ENCODE assay signal across 8 cellular contexts in genomic region chr4:8580321-8581093, GRCh38. TPM values are rescaled to one million over a fixed set of nuclear protein-coding genes. Genes with fewer than 3 reads are reported as not detected.
A peak's percentile ranks its signal among the peaks of the same experiment; 100 is the strongest.
DNase-seq lines count a peak whose midpoint lies in the region; ATAC-seq and TF ChIP-seq lines count a peak whose summit lies in the region.

TSS of gene GPR78 (plus strand) at chr4:8580392. CDS start at chr4:8580983, 591 bp downstream.

- no peaks in the 10 kb centered on the region for H3K9me3 ChIP-seq in psoas muscle

- peak; percentile 31 for DNase-seq in HK-2 (ENCODE audit: unreplicated experiment)
- peak; percentile 58 for DNase-seq in activated CD4-positive, alpha-beta T cell treated with anti-CD3 and anti-CD28 coated beads, Interleukin-2, amount 10 ng/mL, durations not matched to agents 7 days and 5 days
- peak; percentile 24 for DNase-seq in glomerular visceral epithelial cell (ENCODE audit: extremely low spot score)
- peak; percentile 60 to 70 for DNase-seq in psoas muscle
- DNase-seq in NCI-H1417 (lab: John Stamatoyannopoulos, UW) = no peak
- no peak for DNase-seq in NCI-H2029 treated with DMSO at 0.1 percent for 48 hours (lab: John Stamatoyannopoulos, UW)

- intact Hi-C loops in psoas muscle (cut with DNase I) = no loop called here

- H3K36me3 Mint-ChIP-seq in activated CD4-positive, alpha-beta T cell treated with anti-CD3 and anti-CD28 coated beads, Interleukin-2, amount 10 ng/mL, durations not matched to agents 7 days and 5 days (ENCODE audit: low read depth) = no peaks in the 10 kb centered on the region

- H3K4me3 Mint-ChIP-seq in activated CD4-positive, alpha-beta T cell treated with anti-CD3 and anti-CD28 coated beads, Interleukin-2, amount 10 ng/mL, durations not matched to agents 7 days and 5 days = no peak within 1 kb of the TSS

- H3K27ac Mint-ChIP-seq in activated CD4-positive, alpha-beta T cell treated with anti-CD3 and anti-CD28 coated beads, Interleukin-2, amount 10 ng/mL, durations not matched to agents 7 days and 5 days = no peak within 1 kb of the TSS

- WGBS in psoas muscle, 3 donors = 2 to 4% (median 2%) methylated on average over 57 to 63 of the region's 63 CpGs

- ATAC-seq in psoas muscle (peak; percentile 56 to 87 (median 64)), GM19023 (IDR thresholded peaks at IDR 0.05; ENCODE audit: unreplicated experiment) (no peak), GM21423 (IDR thresholded peaks at IDR 0.05; ENCODE audit: unreplicated experiment) (no peak)

- no peaks in the 10 kb centered on the region for H3K9me3 Mint-ChIP-seq in activated CD4-positive, alpha-beta T cell treated with anti-CD3 and anti-CD28 coated beads, Interleukin-2, amount 10 ng/mL, durations not matched to agents 7 days and 5 days

- no peak within 1 kb of the TSS for H3K4me3 ChIP-seq in psoas muscle

- no peaks in the 10 kb centered on the region for H3K4me1 ChIP-seq in psoas muscle

- no peak for TF ChIP-seq CTCF in psoas muscle (IDR thresholded peaks at IDR 0.05)

- POLR2A ChIA-PET in activated CD4-positive, alpha-beta T cell treated with anti-CD3 and anti-CD28 coated beads, Interleukin-2, amount 10 ng/mL, durations not matched to agents 7 days and 5 days (lab: Charles Lee) = no interaction called here

- H3K27me3 Mint-ChIP-seq in activated CD4-positive, alpha-beta T cell treated with anti-CD3 and anti-CD28 coated beads, Interleukin-2, amount 10 ng/mL, durations not matched to agents 7 days and 5 days = no peaks in the 10 kb centered on the region

- H3K27ac ChIP-seq in psoas muscle = no peak within 1 kb of the TSS

- CTCF ChIA-PET in activated CD4-positive, alpha-beta T cell treated with anti-CD3 and anti-CD28 coated beads, Interleukin-2, amount 10 ng/mL, durations not matched to agents 7 days and 5 days (lab: Charles Lee) = no interaction called here

- no peaks in the 10 kb centered on the region for H3K36me3 ChIP-seq in psoas muscle (ENCODE audit: insufficient read depth in 1 of 2, low read depth in 1 of 2)

- H3K4me1 Mint-ChIP-seq in activated CD4-positive, alpha-beta T cell treated with anti-CD3 and anti-CD28 coated beads, Interleukin-2, amount 10 ng/mL, durations not matched to agents 7 days and 5 days = no peaks in the 10 kb centered on the region

- peaks cover 0 to 71% (median 10%) of the 10 kb centered on the region in 3 donors for H3K27me3 ChIP-seq in psoas muscle (ENCODE audit: insufficient read depth in 3 of 3, low read length in 2 of 3)

RNA-seq across cellular contexts. Expression of gene GPR78, which starts in this region (rescaled TPM):
- not detected for total RNA-seq in activated CD4-positive, alpha-beta T cell treated with anti-CD3 and anti-CD28 coated beads, Interleukin-2, amount 10 ng/mL, durations not matched to agents 7 days and 5 days
- total RNA-seq in psoas muscle = not detected
- not detected for polyA plus RNA-seq in psoas muscle

Comparison
In these comparisons a context has a peak if more than half of its experiments do, and no peak if none do; other contexts are left out.
1. Peak in DNase-seq in activated CD4-positive, alpha-beta T cell treated with anti-CD3 and anti-CD28 coated beads, Interleukin-2, amount 10 ng/mL, durations not matched to agents 7 days and 5 days; RNA of the gene not detected or under 1 TPM.
2. Peak in DNase-seq and ATAC-seq in psoas muscle; RNA of the gene not detected or under 1 TPM.
3. DNase-seq: peak in HK-2 (single experiment) and glomerular visceral epithelial cell (single experiment); none in NCI-H1417 (0 of 3) and NCI-H2029 treated with DMSO at 0.1 percent for 48 hours (single experiment).